In the genomic region with DNA sequence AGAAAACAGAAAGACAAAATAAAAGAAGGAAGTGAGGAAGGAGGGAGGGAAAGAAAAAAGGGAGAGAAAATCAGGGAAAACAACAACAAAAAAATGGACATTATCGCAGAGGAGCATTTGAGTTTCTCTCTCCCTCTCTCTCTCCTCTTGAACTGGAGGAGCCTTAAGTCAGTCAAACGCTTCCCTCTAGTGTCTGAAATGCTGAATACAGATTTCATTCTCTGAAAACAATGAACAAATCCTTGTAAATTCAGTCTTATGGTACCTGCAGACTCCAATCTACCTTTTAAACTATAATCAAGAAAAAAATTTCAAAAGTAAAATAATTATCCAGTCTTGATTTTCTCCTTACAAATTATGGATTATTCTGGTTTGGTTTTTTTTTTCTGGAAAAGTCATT, we compare ENCODE assay signal across 8 cellular contexts.
A peak's percentile ranks its signal among the peaks of the same experiment; 100 is the strongest.
DNase-seq lines count a peak whose midpoint lies in the region; ATAC-seq, FAIRE-seq and TF ChIP-seq lines count a peak whose summit lies in the region.

No MANE protein-coding gene starts in this region.

- no peak overlapping the region for H2BK5ac ChIP-seq in neuronal stem cell (ENCODE audit: low read length)

- H3K9ac ChIP-seq in neuronal stem cell (ENCODE audit: low read depth, low read length, poor library complexity), result no peak overlapping the region

- H2AFZ ChIP-seq in neuronal stem cell (ENCODE audit: low read length), result no peak overlapping the region

- no peaks in the 10 kb centered on the region for H3K9me3 ChIP-seq in left ventricle myocardium inferior (replicated peaks)
- no peaks in the 10 kb centered on the region for H3K9me3 ChIP-seq in neuronal stem cell (replicated peaks in 1 of 2; ENCODE audit: control insufficient read depth in 2 of 2, insufficient read depth in 1 of 2, low read depth in 1 of 2, low read length in 2 of 2)

- no CpG with 5 or more reads among the region's 2 CpGs for whole genome bisulfite sequencing in neuronal stem cell (ENCODE audit: extremely low coverage in 2 of 2, insufficient read length in 2 of 2, insufficient replicate concordance in 1 of 2), 2 donors

- TF ChIP-seq CTCF in left ventricle myocardium inferior (IDR thresholded peaks at IDR 0.05; ENCODE audit: borderline replicate concordance), result peak; percentile 48

- H2AK5ac ChIP-seq in neuronal stem cell (ENCODE audit: low read depth, low read length), result no peak overlapping the region

- H3K14ac ChIP-seq in neuronal stem cell (ENCODE audit: low read length), result no peak overlapping the region

- H2BK12ac ChIP-seq in neuronal stem cell (ENCODE audit: low read length), result no peak overlapping the region

- intact Hi-C loops in left ventricle myocardium inferior (cut with micrococcal nuclease), result no loop called here
- intact Hi-C loops in left ventricle myocardium superior (cut with micrococcal nuclease), result no loop called here

- no peaks in the 10 kb centered on the region for H3K36me3 ChIP-seq in left ventricle myocardium inferior
- H3K36me3 ChIP-seq in neuronal stem cell (replicated peaks in 1 of 2; ENCODE audit: control insufficient read depth in 2 of 2, insufficient read depth in 2 of 2, low read length in 2 of 2), result no peaks in the 10 kb centered on the region

- H3K23ac ChIP-seq in neuronal stem cell (ENCODE audit: low read depth, low read length, poor library complexity), result no peak overlapping the region

- H3K4me1 ChIP-seq in left ventricle myocardium inferior (no peaks in the 10 kb centered on the region), neuronal stem cell (ENCODE audit: control insufficient read depth in 2 of 2, insufficient read depth in 1 of 2, low read depth in 1 of 2, low read length in 2 of 2) (peaks cover 0 to 8% of the 10 kb centered on the region in 2 donors)

- H3K4me3 ChIP-seq in left ventricle myocardium inferior (no peak overlapping the region), neuronal stem cell (ENCODE audit: low read length in 2 of 2) (no peak overlapping the region)

- no peak overlapping the region for H4K8ac ChIP-seq in neuronal stem cell (ENCODE audit: low read depth, low read length)

- no peak overlapping the region for H3K4me2 ChIP-seq in neuronal stem cell (ENCODE audit: insufficient read depth, low read length, poor library complexity, severe bottlenecking)

- H2BK120ac ChIP-seq in neuronal stem cell (ENCODE audit: low read depth, low read length), result no peak overlapping the region

- H3K27me3 ChIP-seq in left ventricle myocardium inferior (ENCODE audit: low read depth), result peaks cover 28% of the 10 kb centered on the region
- no peaks in the 10 kb centered on the region for H3K27me3 ChIP-seq in neuronal stem cell (ENCODE audit: control insufficient read depth in 3 of 3, insufficient read depth in 3 of 3, low read depth in 1 of 3, low read length in 3 of 3)

- H3K27ac ChIP-seq in left ventricle myocardium inferior (replicated peaks) (no peak overlapping the region), neuronal stem cell (replicated peaks; ENCODE audit: low read length) (no peak overlapping the region)

- no peak overlapping the region for H3K18ac ChIP-seq in neuronal stem cell (ENCODE audit: low read length)

- ATAC-seq in left ventricle myocardium superior, result no peak
- peak; percentile 40 for ATAC-seq in HG03342 (IDR thresholded peaks at IDR 0.05; ENCODE audit: unreplicated experiment)

- H2BK15ac ChIP-seq in neuronal stem cell (ENCODE audit: low read length), result no peak overlapping the region

- no peak for DNase-seq in left ventricle myocardium inferior
- DNase-seq in left ventricle myocardium superior, result no peak
- DNase-seq in NOMO-1 (lab: John Stamatoyannopoulos, UW; ENCODE audit: unreplicated experiment in 2 of 2), result peak; percentile 19 to 75
- DNase-seq in neuronal stem cell (ENCODE audit: low spot score), result peak; percentile 47
- DNase-seq in stimulated activated CD4-positive, alpha-beta T cell treated with anti-CD3 and anti-CD28 coated beads, Interleukin-4, amount 100 ng/mL, for 24 hours, result no peak
- DNase-seq in activated CD4-positive, alpha-beta T cell treated with anti-CD3 and anti-CD28 coated beads, Interleukin-2, amount 50 U/mL, for 1 hour, result no peak

- no peaks in the 10 kb centered on the region for H3K79me1 ChIP-seq in neuronal stem cell (ENCODE audit: low read depth, low read length)

- FAIRE-seq in endometrium (lab: Jason Lieb, UNC), result peak; percentile 95

- no peak overlapping the region for H4K91ac ChIP-seq in neuronal stem cell (ENCODE audit: low read depth, low read length, poor library complexity)

- no peak overlapping the region for H3K4ac ChIP-seq in neuronal stem cell (ENCODE audit: low read length)

Comparison
In these comparisons a context has a peak if more than half of its experiments do, and no peak if none do; other contexts are left out.
1. DNase-seq: peak in NOMO-1 (2 of 2) and neuronal stem cell (single experiment); none in left ventricle myocardium inferior (single experiment), left ventricle myocardium superior (single experiment), stimulated activated CD4-positive, alpha-beta T cell treated with anti-CD3 and anti-CD28 coated beads, Interleukin-4, amount 100 ng/mL, for 24 hours (single experiment) and activated CD4-positive, alpha-beta T cell treated with anti-CD3 and anti-CD28 coated beads, Interleukin-2, amount 50 U/mL, for 1 hour (single experiment).